ENCODE assay signal across 20 cellular contexts in the genomic region with DNA sequence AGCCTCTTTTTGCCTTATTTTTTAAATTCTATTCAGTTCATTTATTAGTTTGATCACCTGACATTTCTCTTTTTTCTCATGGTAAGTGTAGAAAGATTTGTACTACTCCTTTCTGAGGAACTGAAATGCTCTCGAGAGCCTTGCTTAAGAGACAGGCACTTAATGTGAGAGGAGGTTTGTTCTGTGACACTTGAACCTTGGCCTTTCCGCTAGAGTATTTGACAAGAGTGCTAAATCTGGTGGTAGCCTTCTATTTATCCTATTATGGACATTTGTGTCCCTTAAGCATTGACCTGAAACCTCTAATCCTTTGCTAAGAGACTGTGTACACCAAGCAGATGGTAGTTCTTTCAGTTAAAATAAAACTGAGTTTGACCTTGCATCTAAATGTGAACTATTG.
"Had no signal": no experiment of that assay in that cellular context is flagged by ENCODE, and none has a peak within 500 bp of the region (broad histone marks: within the 10 kb centered on the region; RNA-seq: fewer than 3 reads in every experiment).

No MANE protein-coding gene starts in this region.

- H3K27ac ChIP-seq: colonic mucosa, dorsolateral prefrontal cortex, esophagus muscularis mucosa, gastrocnemius medialis, parathyroid adenoma, right lobe of liver, skin epidermis, tibial nerve had no signal

- H3K27me3 ChIP-seq: colonic mucosa, dorsolateral prefrontal cortex, esophagus muscularis mucosa, gastrocnemius medialis, right lobe of liver, tibial nerve had no signal

- H3K9me3 ChIP-seq: colonic mucosa, gastrocnemius medialis, right lobe of liver had no signal

- DNase-seq: activated T-cell treated with anti-CD3 and anti-CD28 coated beads, Interleukin-2, amount 50 U/mL, for 1 hour; colonic mucosa; dorsolateral prefrontal cortex; effector memory CD8-positive, alpha-beta T cell; gastrocnemius medialis; head of caudate nucleus; hypothalamus; mesendoderm; mucosa of descending colon; naive B cell; nucleus accumbens; right lobe of liver; stimulated activated CD4-positive, alpha-beta T cell treated with anti-CD3 and anti-CD28 coated beads, Interleukin-1b, Interleukin-23, amount 100 ng/mL, for 48 hours; stimulated activated naive CD8-positive, alpha-beta T cell treated with anti-CD3 and anti-CD28 coated beads, Interleukin-15, amount 100 ng/mL, for 72 hours; T-helper 9 cell had no signal

- ATAC-seq: effector memory CD8-positive, alpha-beta T cell; gastrocnemius medialis; mucosa of descending colon; right lobe of liver; stimulated activated naive CD8-positive, alpha-beta T cell treated with anti-CD3 and anti-CD28 coated beads, Interleukin-15, amount 100 ng/mL, for 72 hours; WTC11 had no signal

- H3K36me3 ChIP-seq: colonic mucosa, esophagus muscularis mucosa, gastrocnemius medialis, right lobe of liver, tibial nerve had no signal

- H3K4me1 ChIP-seq: colonic mucosa, esophagus muscularis mucosa, gastrocnemius medialis, parathyroid adenoma, right lobe of liver, tibial nerve had no signal

- H3K4me3 ChIP-seq: colonic mucosa, dorsolateral prefrontal cortex, esophagus muscularis mucosa, gastrocnemius medialis, mucosa of descending colon, right lobe of liver, skin epidermis, tibial nerve had no signal
